21 cellular contexts compared by ENCODE assay signal in genomic region chr17:37361543-37361942, GRCh38. TPM values are rescaled to one million over a fixed set of nuclear protein-coding genes. Genes with fewer than 3 reads are reported as not detected.
DNase-seq lines count a peak whose midpoint lies in the region; ATAC-seq, FAIRE-seq and TF ChIP-seq lines count a peak whose summit lies in the region.
"Had no signal": no experiment of that assay in that cellular context is flagged by ENCODE, and none has a peak within 500 bp of the region (broad histone marks: within the 10 kb centered on the region; RNA-seq: fewer than 3 reads in every experiment).

No MANE protein-coding gene starts in this region.

- H3K27ac Mint-ChIP-seq in WTC11: no peak overlapping the region

- TF ChIP-seq POLR2A in NB4 (IDR thresholded peaks at IDR 0.05; ENCODE audit: extremely low read depth, insufficient read length) (no peak), K562 (conservative IDR thresholded peaks at IDR 0.05) (no peak)

- H3K79me2 ChIP-seq in K562 (ENCODE audit: control insufficient read depth, insufficient read depth, low read length) (peaks cover 27% of the 10 kb centered on the region), osteoblast (ENCODE audit: insufficient read depth, low read length) (peaks cover 22% of the 10 kb centered on the region)

- WGBS in K562 (ENCODE audit: insufficient coverage, low coverage, missing lambda C conversion rate): 84% methylated on average over 4 of the region's 4 CpGs

- H3K4me3 ChIP-seq in NB4 (ENCODE audit: low read depth, low read length) (no peak overlapping the region), K562 (no peak overlapping the region), osteoblast (ENCODE audit: insufficient read depth, low read length) (no peak overlapping the region)
- H3K4me3 ChIP-seq: stomach had no signal

- ATAC-seq in K562: no peak
- no peak for ATAC-seq in WTC11
- ATAC-seq: right cardiac atrium had no signal

- no peaks in the 10 kb centered on the region for H3K9me3 Mint-ChIP-seq in WTC11

- in situ Hi-C loops in K562 (cut with MboI) (no loop called here), GM13977 (cut with MboI; ENCODE audit: low pct_unique_long_range_greater_than_20kb, low sequenced_read_pairs, unreplicated experiment) (no loop called here)

- no peak for TF ChIP-seq EP300 in K562 (IDR thresholded peaks at IDR 0.05; ENCODE audit: low read length)

- H3K36me3 ChIP-seq in K562 (ENCODE audit: control insufficient read depth, insufficient read depth, low read length): peaks cover 8% of the 10 kb centered on the region; the same call in 1 of the 3 replicates
- H3K36me3 ChIP-seq in osteoblast (ENCODE audit: insufficient read depth, low read length): no peaks in the 10 kb centered on the region
- H3K36me3 ChIP-seq: stomach had no signal

- FAIRE-seq in K562 (lab: Jason Lieb, UNC): no peak
- FAIRE-seq: colon, endometrium had no signal

- H3K4me1 ChIP-seq in K562 (replicated peaks in 1 of 2; ENCODE audit: control insufficient read depth in 2 of 2, insufficient read depth in 2 of 2, low read length in 2 of 2): peaks cover 14% of the 10 kb centered on the region in 2 experiments
- peaks cover 22% of the 10 kb centered on the region for H3K4me1 ChIP-seq in osteoblast (ENCODE audit: insufficient read depth, low read length)

- no TSS peak for BruUV-seq in K562 (replicated peaks; lab: Mats Ljungman, UMichigan)

- POLR2A ChIA-PET in K562 (lab: Yijun Ruan, JAX): interaction anchor here (0.7 to 1.3 kb wide), 2 partner anchors 12 to 47 kb away, joined by 4 read pairs; no protein-coding TSS in a partner anchor
- POLR2A ChIA-PET in WTC11 (lab: Charles Lee): no interaction called here

- no peaks in the 10 kb centered on the region for H4K20me1 ChIP-seq in K562 (replicated peaks; ENCODE audit: control insufficient read depth, insufficient read depth, low read length)
- H4K20me1 ChIP-seq in osteoblast (ENCODE audit: insufficient read depth, low read length): no peaks in the 10 kb centered on the region

- CTCF ChIA-PET in K562 (lab: Yijun Ruan, JAX; ENCODE audit: low intra/inter-chr PET ratio) (no interaction called here), WTC11 (lab: Charles Lee) (interaction anchor here (0.7 to 2.3 kb wide), 4 partner anchors 10 to 62 kb away, joined by 3 to 10 read pairs (median 3); no protein-coding TSS in a partner anchor)

- TF ChIP-seq CTCF in NB4 (IDR thresholded peaks at IDR 0.05; ENCODE audit: low read depth, low read length) (no peak), K562 (IDR thresholded peaks at IDR 0.05 in 2 of 3, conservative IDR thresholded peaks at IDR 0.05 in 1 of 3; ENCODE audit: insufficient read depth in 2 of 3, low read depth in 1 of 3, low read length in 3 of 3) (no peak), osteoblast (IDR thresholded peaks at IDR 0.05; ENCODE audit: extremely low read depth, low read depth, low read length) (no peak), GM13977 (IDR thresholded peaks at IDR 0.05; ENCODE audit: extremely low read depth, insufficient read depth, missing control alignments) (no peak), WTC11 (IDR thresholded peaks at IDR 0.05) (no peak)

- H3K36me3 Mint-ChIP-seq in WTC11: peaks cover 3% of the 10 kb centered on the region; the same call in 1 of the 2 replicates

- H3K4me3 Mint-ChIP-seq in WTC11: no peak overlapping the region

- peaks cover 35% of the 10 kb centered on the region for H3K4me1 Mint-ChIP-seq in WTC11

- no peaks in the 10 kb centered on the region for H3K27me3 Mint-ChIP-seq in WTC11 (ENCODE audit: low read depth)

- H3K9me1 ChIP-seq in K562 (ENCODE audit: control insufficient read depth, insufficient read depth, low read length): no peaks in the 10 kb centered on the region

- no peak overlapping the region for H3K9ac ChIP-seq in K562 (ENCODE audit: insufficient read depth in 1 of 2, low read depth in 2 of 2, low read length in 2 of 2)

- DNase-seq in DMS79 (lab: John Stamatoyannopoulos, UW) (peak; percentile 13), NB4 (ENCODE audit: low read depth) (peak; percentile 26), K562 (ENCODE audit: extremely low read depth in 1 of 4, low spot score in 3 of 4) (no peak), osteoblast (ENCODE audit: insufficient read length, low spot score, missing footprints) (peak; percentile 38), SW 1271 (lab: John Stamatoyannopoulos, UW) (no peak), GM13977 (ENCODE audit: low spot score) (no peak), superior temporal gyrus (ENCODE audit: extremely low spot score) (no peak), WTC11 (ENCODE audit: low spot score) (no peak)
- DNase-seq: activated CD4-positive, alpha-beta T cell treated with anti-CD3 and anti-CD28 coated beads, Interleukin-2, amount 50 U/mL, for 1 hour; aorta; KG1; NCI-H446 treated with DMSO at 0.1 percent for 48 hours; nucleus accumbens; OCI-M1; right cardiac atrium; stomach had no signal

- intact Hi-C loops in K562 (cut with micrococcal nuclease): loop anchor here (10.0 kb wide), 1 partner anchor 77 kb away; no protein-coding TSS in a partner anchor

- H2AFZ ChIP-seq in K562 (ENCODE audit: low read depth, low read length) (peak overlapping the region; percentile 34), osteoblast (ENCODE audit: low read length) (no peak overlapping the region)

- no peak overlapping the region for H3K4me2 ChIP-seq in K562 (ENCODE audit: insufficient read depth, low read length)
- no peak overlapping the region for H3K4me2 ChIP-seq in osteoblast (ENCODE audit: insufficient read depth, low read length)

- no peak overlapping the region for H3K27ac ChIP-seq in K562 (ENCODE audit: extremely low read depth, low read depth, low read length)
- no peak overlapping the region for H3K27ac ChIP-seq in osteoblast (ENCODE audit: low read depth, low read length)
- H3K27ac ChIP-seq: HL-60, stomach had no signal

- TF ChIP-seq RAD21 in K562 (CRISPR knock-in tag; conservative IDR thresholded peaks at IDR 0.05 in 1 of 2, IDR thresholded peaks at IDR 0.05 in 1 of 2): no peak

- H3K27me3 ChIP-seq in K562 (ENCODE audit: control insufficient read depth in 2 of 2, insufficient read depth in 2 of 2, low read length in 2 of 2): no peaks in the 10 kb centered on the region
- no peaks in the 10 kb centered on the region for H3K27me3 ChIP-seq in osteoblast (ENCODE audit: insufficient read depth, low read length)
- H3K27me3 ChIP-seq: stomach had no signal

- H3K9me3 ChIP-seq in K562 (replicated peaks; ENCODE audit: control insufficient read depth, insufficient read depth, low read depth, low read length): no peaks in the 10 kb centered on the region
- no peaks in the 10 kb centered on the region for H3K9me3 ChIP-seq in osteoblast (ENCODE audit: low read depth, low read length)
- H3K9me3 ChIP-seq: stomach had no signal

RNA-seq across cellular contexts. Expression of gene C17orf78, which starts 14.2 kb away (rescaled TPM):
- not detected in 2 replicates for total RNA-seq in K562 (2011; cell fraction: chromatin; rRNA removed; ENCODE audit: low replicate concordance)
- not detected in 2 replicates for total RNA-seq in K562 (2011; cell fraction: nucleolus; rRNA removed)
- not detected in 2 replicates for total RNA-seq in K562 (2011; cell fraction: nucleoplasm; rRNA removed)
- total RNA-seq in K562 (2014; rRNA removed) (not detected in 2 replicates), K562 (2014; rRNA removed; fragmentation: Illumina TruSeq; extraction: Trizol) (not detected in 2 replicates), K562 (2015; rRNA removed; fragmentation: Illumina TruSeq; extraction: Trizol) (not detected in 2 replicates), K562 (2021) (not detected in 2 replicates), osteoblast (not detected in 2 replicates), WTC11 (2021) (not detected in 3 replicates)
- polyA plus RNA-seq in K562 (2011; rRNA removed) (not detected in 2 replicates), K562 (2014; fragmentation: Illumina TruSeq; extraction: Trizol) (not detected in 2 replicates), K562 (2014; fragmentation: Nextera tagmentation; extraction: Ambion mirVana) (not detected), K562 (2014; rRNA removed) (not detected in 2 replicates)
- polyA plus RNA-seq in K562 (2011; cell fraction: cytosol; rRNA removed): not detected in 2 replicates
- polyA plus RNA-seq in K562 (2011; cell fraction: nucleus; rRNA removed): not detected in 2 replicates
- not detected in 2 replicates for polyA plus RNA-seq in K562 (2012)
- not detected in 2 replicates for polyA minus RNA-seq in K562 (2011; rRNA and poly(A)+ RNA removed)
- polyA minus RNA-seq in K562 (2011; cell fraction: cytosol; rRNA and poly(A)+ RNA removed): not detected in 2 replicates
- polyA minus RNA-seq in K562 (2011; cell fraction: nucleus; rRNA and poly(A)+ RNA removed): not detected in 2 replicates
- total RNA-seq: aorta, mononuclear cell, right cardiac atrium, SK-MEL-5, stomach had no signal
- polyA plus RNA-seq: right cardiac atrium, stomach had no signal

RNA-seq across cellular contexts. Expression of gene ACACA, which starts 45.1 kb away (rescaled TPM):
- total RNA-seq in K562 (2011; cell fraction: chromatin; rRNA removed; ENCODE audit: low replicate concordance): 448 and 898 TPM in 2 replicates
- 215 and 247 TPM in 2 replicates for total RNA-seq in K562 (2011; cell fraction: nucleolus; rRNA removed)
- 361 and 377 TPM in 2 replicates for total RNA-seq in K562 (2011; cell fraction: nucleoplasm; rRNA removed)
- total RNA-seq in K562 (2014; rRNA removed) (47.0 and 67.8 TPM in 2 replicates), K562 (2014; rRNA removed; fragmentation: Illumina TruSeq; extraction: Trizol) (88.4 and 95.3 TPM in 2 replicates), K562 (2015; rRNA removed; fragmentation: Illumina TruSeq; extraction: Trizol) (94.7 and 100 TPM in 2 replicates), K562 (2021) (135 and 151 TPM in 2 replicates), osteoblast (78.9 and 86.6 TPM in 2 replicates), WTC11 (2021) (167 to 177 TPM (median 173 TPM) in 3 replicates)
- polyA plus RNA-seq in K562 (2011; rRNA removed) (64.7 and 103 TPM in 2 replicates), K562 (2014; fragmentation: Illumina TruSeq; extraction: Trizol) (93.5 and 94.1 TPM in 2 replicates), K562 (2014; fragmentation: Nextera tagmentation; extraction: Ambion mirVana) (10 to 100 TPM; 35.9 to 42.9 TPM), K562 (2014; rRNA removed) (54.9 and 55.3 TPM in 2 replicates)
- 76.2 and 81.2 TPM in 2 replicates for polyA plus RNA-seq in K562 (2011; cell fraction: cytosol; rRNA removed)
- polyA plus RNA-seq in K562 (2011; cell fraction: nucleus; rRNA removed): 143 and 189 TPM in 2 replicates
- polyA plus RNA-seq in K562 (2012): 48.1 and 76.8 TPM in 2 replicates
- polyA minus RNA-seq in K562 (2011; rRNA and poly(A)+ RNA removed): 202 and 328 TPM in 2 replicates
- polyA minus RNA-seq in K562 (2011; cell fraction: cytosol; rRNA and poly(A)+ RNA removed): 111 and 229 TPM in 2 replicates
- polyA minus RNA-seq in K562 (2011; cell fraction: nucleus; rRNA and poly(A)+ RNA removed): 265 and 290 TPM in 2 replicates

RNA-seq across cellular contexts. Expression of gene TADA2A, which starts 45.1 kb away (rescaled TPM):
- total RNA-seq in K562 (2011; cell fraction: chromatin; rRNA removed; ENCODE audit: low replicate concordance): 94.9 and 117 TPM in 2 replicates
- 54.7 and 67.1 TPM in 2 replicates for total RNA-seq in K562 (2011; cell fraction: nucleolus; rRNA removed)
- total RNA-seq in K562 (2011; cell fraction: nucleoplasm; rRNA removed): 48.3 and 51.1 TPM in 2 replicates
- total RNA-seq in K562 (2014; rRNA removed): 13.8 and 20.0 TPM in 2 replicates
- total RNA-seq in K562 (2014; rRNA removed; fragmentation: Illumina TruSeq; extraction: Trizol): 25.0 and 27.0 TPM in 2 replicates
- total RNA-seq in K562 (2015; rRNA removed; fragmentation: Illumina TruSeq; extraction: Trizol): 21.8 and 24.1 TPM in 2 replicates
- 24.8 and 26.9 TPM in 2 replicates for total RNA-seq in K562 (2021)
- polyA plus RNA-seq in K562 (2011; rRNA removed): 13.6 and 24.6 TPM in 2 replicates
- 7.5 and 9.1 TPM in 2 replicates for polyA plus RNA-seq in K562 (2011; cell fraction: cytosol; rRNA removed)
- 32.1 and 42.8 TPM in 2 replicates for polyA plus RNA-seq in K562 (2011; cell fraction: nucleus; rRNA removed)
- polyA plus RNA-seq in K562 (2012): 21.9 and 30.7 TPM in 2 replicates
- polyA plus RNA-seq in K562 (2014; fragmentation: Illumina TruSeq; extraction: Trizol): 27.1 and 37.7 TPM in 2 replicates
- 10 to 100 TPM; 28.0 to 33.5 TPM for polyA plus RNA-seq in K562 (2014; fragmentation: Nextera tagmentation; extraction: Ambion mirVana)
- polyA plus RNA-seq in K562 (2014; rRNA removed): 18.5 and 21.3 TPM in 2 replicates
- 37.8 and 62.7 TPM in 2 replicates for polyA minus RNA-seq in K562 (2011; rRNA and poly(A)+ RNA removed)
- polyA minus RNA-seq in K562 (2011; cell fraction: cytosol; rRNA and poly(A)+ RNA removed): 10.0 and 13.8 TPM in 2 replicates
- polyA minus RNA-seq in K562 (2011; cell fraction: nucleus; rRNA and poly(A)+ RNA removed): 32.9 and 33.0 TPM in 2 replicates
- 18.6 and 21.4 TPM in 2 replicates for total RNA-seq in osteoblast
- total RNA-seq in WTC11 (2021): 16.5 to 22.2 TPM (median 19.2 TPM) in 3 replicates

Comparison
In these comparisons a context has a peak if more than half of its experiments do, and no peak if none do; other contexts are left out.
1. DNase-seq: peak in DMS79 (single experiment), NB4 (single experiment) and osteoblast (single experiment); none in K562 (0 of 4), SW 1271 (0 of 2), GM13977 (single experiment), superior temporal gyrus (single experiment) and WTC11 (single experiment).